Comparison of ENCODE assay signal across 19 cellular contexts in genomic region chr1:44312652-44313196, GRCh38.
"Had no signal": no experiment of that assay in that cellular context is flagged by ENCODE, and none has a peak within 500 bp of the region (broad histone marks: within the 10 kb centered on the region; RNA-seq: fewer than 3 reads in every experiment).

No MANE protein-coding gene starts in this region.

- ATAC-seq: naive thymus-derived CD4-positive, alpha-beta T cell had no signal

- H3K27ac ChIP-seq: coronary artery, esophagus squamous epithelium, right atrium auricular region, sigmoid colon, skin epidermis, thyroid gland, upper lobe of left lung, uterus had no signal

- H3K9me3 ChIP-seq: esophagus squamous epithelium, right atrium auricular region, sigmoid colon, thyroid gland, upper lobe of left lung, uterus had no signal

- DNase-seq: central memory CD4-positive, alpha-beta T cell; effector memory CD4-positive, alpha-beta T cell; esophagus squamous epithelium; foreskin fibroblast; hippocampal formation; left colon; mesendoderm; naive thymus-derived CD4-positive, alpha-beta T cell; nephron progenitor cell; occipital lobe; sigmoid colon; stimulated activated CD4-positive, alpha-beta T cell treated with anti-CD3 and anti-CD28 coated beads, Interleukin-12 subunit alpha, Interleukin-12 subunit beta, amount 100 ng/mL, for 4 hours; stimulated activated naive CD4-positive, alpha-beta T cell treated with Interleukin-2 at 50 U/mL for 16 hours; thyroid gland; uterus had no signal

- H3K36me3 ChIP-seq: uterus had no signal

- H3K27me3 ChIP-seq: esophagus squamous epithelium, right atrium auricular region, sigmoid colon, thyroid gland, upper lobe of left lung, uterus had no signal

- H3K4me3 ChIP-seq: coronary artery, esophagus squamous epithelium, right atrium auricular region, sigmoid colon, skin epidermis, thyroid gland, upper lobe of left lung, uterus had no signal
